Comparison of ENCODE assay signal across 1 cellular context in the genomic region with DNA sequence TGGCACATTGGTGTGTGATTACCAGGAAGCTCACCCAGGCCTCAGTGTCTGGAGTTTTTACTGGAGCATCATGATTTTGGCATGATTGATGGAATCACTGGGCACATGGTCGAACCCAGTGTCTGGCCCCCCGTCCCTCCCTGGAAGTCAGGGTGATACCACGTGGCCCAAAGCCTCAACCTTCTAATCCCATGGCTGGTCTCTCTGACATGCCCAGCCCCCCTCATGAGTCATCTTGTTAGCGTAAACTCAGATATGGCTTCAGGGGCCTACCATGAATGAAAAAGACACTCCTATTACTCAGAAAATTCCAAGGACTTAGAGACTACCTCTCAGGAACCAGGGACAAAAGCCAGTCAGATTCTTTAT.
TF ChIP-seq lines count a peak whose summit lies in the region.

No MANE protein-coding gene starts in this region.

TF ChIP-seq in HEK293, 187 proteins besides CTCF, POLR2A, EP300 and RAD21 (continued from another document):
- TF ChIP-seq, protein P1, sequence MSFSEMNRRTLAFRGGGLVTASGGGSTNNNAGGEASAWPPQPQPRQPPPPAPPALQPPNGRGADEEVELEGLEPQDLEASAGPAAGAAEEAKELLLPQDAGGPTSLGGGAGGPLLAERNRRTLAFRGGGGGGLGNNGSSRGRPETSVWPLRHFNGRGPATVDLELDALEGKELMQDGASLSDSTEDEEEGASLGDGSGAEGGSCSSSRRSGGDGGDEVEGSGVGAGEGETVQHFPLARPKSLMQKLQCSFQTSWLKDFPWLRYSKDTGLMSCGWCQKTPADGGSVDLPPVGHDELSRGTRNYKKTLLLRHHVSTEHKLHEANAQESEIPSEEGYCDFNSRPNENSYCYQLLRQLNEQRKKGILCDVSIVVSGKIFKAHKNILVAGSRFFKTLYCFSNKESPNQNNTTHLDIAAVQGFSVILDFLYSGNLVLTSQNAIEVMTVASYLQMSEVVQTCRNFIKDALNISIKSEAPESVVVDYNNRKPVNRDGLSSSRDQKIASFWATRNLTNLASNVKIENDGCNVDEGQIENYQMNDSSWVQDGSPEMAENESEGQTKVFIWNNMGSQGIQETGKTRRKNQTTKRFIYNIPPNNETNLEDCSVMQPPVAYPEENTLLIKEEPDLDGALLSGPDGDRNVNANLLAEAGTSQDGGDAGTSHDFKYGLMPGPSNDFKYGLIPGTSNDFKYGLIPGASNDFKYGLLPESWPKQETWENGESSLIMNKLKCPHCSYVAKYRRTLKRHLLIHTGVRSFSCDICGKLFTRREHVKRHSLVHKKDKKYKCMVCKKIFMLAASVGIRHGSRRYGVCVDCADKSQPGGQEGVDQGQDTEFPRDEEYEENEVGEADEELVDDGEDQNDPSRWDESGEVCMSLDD (tag by site-specific recombination; IDR thresholded peaks at IDR 0.05): no peak
- TF ChIP-seq ZNF132 (tag by site-specific recombination; IDR thresholded peaks at IDR 0.05; ENCODE audit: borderline replicate concordance) (no peak), ZNF792 (tag by site-specific recombination; IDR thresholded peaks at IDR 0.05) (no peak)
- TF ChIP-seq, protein P2, sequence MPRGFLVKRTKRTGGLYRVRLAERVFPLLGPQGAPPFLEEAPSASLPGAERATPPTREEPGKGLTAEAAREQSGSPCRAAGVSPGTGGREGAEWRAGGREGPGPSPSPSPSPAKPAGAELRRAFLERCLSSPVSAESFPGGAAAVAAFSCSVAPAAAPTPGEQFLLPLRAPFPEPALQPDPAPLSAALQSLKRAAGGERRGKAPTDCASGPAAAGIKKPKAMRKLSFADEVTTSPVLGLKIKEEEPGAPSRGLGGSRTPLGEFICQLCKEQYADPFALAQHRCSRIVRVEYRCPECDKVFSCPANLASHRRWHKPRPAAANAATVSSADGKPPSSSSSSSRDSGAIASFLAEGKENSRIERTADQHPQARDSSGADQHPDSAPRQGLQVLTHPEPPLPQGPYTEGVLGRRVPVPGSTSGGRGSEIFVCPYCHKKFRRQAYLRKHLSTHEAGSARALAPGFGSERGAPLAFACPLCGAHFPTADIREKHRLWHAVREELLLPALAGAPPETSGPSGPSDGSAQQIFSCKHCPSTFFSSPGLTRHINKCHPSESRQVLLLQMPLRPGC (tag by site-specific recombination; IDR thresholded peaks at IDR 0.05): no peak
